ENCODE assay signal across 12 cellular contexts in the genomic region with DNA sequence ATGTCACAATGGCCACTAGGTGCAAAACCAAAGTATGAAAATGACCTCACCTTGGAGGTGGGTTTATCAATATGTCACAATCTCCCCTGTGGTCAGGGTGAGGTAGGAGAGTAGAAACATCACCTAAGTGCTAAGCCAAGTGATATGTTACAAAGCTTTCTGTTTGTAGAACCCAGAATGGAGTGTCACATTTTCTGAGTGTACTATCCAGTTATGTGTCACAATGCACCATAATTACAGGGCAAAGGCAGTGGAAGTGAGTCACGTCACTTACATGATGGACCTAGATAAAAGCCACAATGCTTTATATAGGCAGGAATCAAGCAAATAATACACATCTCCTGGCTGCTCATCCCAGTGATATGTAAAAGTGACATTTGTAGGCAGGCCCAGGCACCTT. TPM values are rescaled to one million over a fixed set of nuclear protein-coding genes. Genes with fewer than 3 reads are reported as not detected.
DNase-seq lines count a peak whose midpoint lies in the region; ATAC-seq lines count a peak whose summit lies in the region.
"Not testable (repeated sequence)": the region's sequence is repeated elsewhere in the genome, so short reads cannot be mapped to it uniquely, and the experiment has no call there.
"Had no signal": no experiment of that assay in that cellular context is flagged by ENCODE, and none has a peak within 500 bp of the region (broad histone marks: within the 10 kb centered on the region; RNA-seq: fewer than 3 reads in every experiment).

No MANE protein-coding gene starts in this region.

- DNase-seq in activated CD4-positive, alpha-beta T cell treated with anti-CD3 and anti-CD28 coated beads for 36 hours; activated naive CD4-positive, alpha-beta T cell treated with anti-CD3 and anti-CD28 coated beads, Interleukin-2, amount 50 U/mL, for 72 hours (ENCODE audit: low spot score in 2 of 2); stimulated activated effector memory CD8-positive, alpha-beta T cell treated with anti-CD3 and anti-CD28 coated beads, Interleukin-12 subunit alpha, Interleukin-12 subunit beta, amount 100 ng/mL, for 72 hours (ENCODE audit: low spot score in 2 of 2); stimulated activated naive CD8-positive, alpha-beta T cell treated with anti-CD3 and anti-CD28 coated beads, Interleukin-15, amount 100 ng/mL, for 72 hours: not testable (repeated sequence)

- POLR2A ChIA-PET in activated CD4-positive, alpha-beta T cell treated with anti-CD3 and anti-CD28 coated beads for 36 hours (lab: Charles Lee): not testable (repeated sequence)

- H3K4me3 Mint-ChIP-seq in activated CD4-positive, alpha-beta T cell treated with anti-CD3 and anti-CD28 coated beads for 36 hours; stimulated activated effector memory CD8-positive, alpha-beta T cell treated with anti-CD3 and anti-CD28 coated beads, Interleukin-12 subunit alpha, Interleukin-12 subunit beta, amount 100 ng/mL, for 72 hours; stimulated activated naive CD8-positive, alpha-beta T cell treated with anti-CD3 and anti-CD28 coated beads, Interleukin-15, amount 100 ng/mL, for 72 hours: not testable (repeated sequence)

- H3K27ac Mint-ChIP-seq in activated CD4-positive, alpha-beta T cell treated with anti-CD3 and anti-CD28 coated beads for 36 hours; activated naive CD4-positive, alpha-beta T cell treated with anti-CD3 and anti-CD28 coated beads, Interleukin-2, amount 50 U/mL, for 72 hours; stimulated activated effector memory CD8-positive, alpha-beta T cell treated with anti-CD3 and anti-CD28 coated beads, Interleukin-12 subunit alpha, Interleukin-12 subunit beta, amount 100 ng/mL, for 72 hours; stimulated activated naive CD8-positive, alpha-beta T cell treated with anti-CD3 and anti-CD28 coated beads, Interleukin-15, amount 100 ng/mL, for 72 hours: not testable (repeated sequence)

- CTCF ChIA-PET in activated CD4-positive, alpha-beta T cell treated with anti-CD3 and anti-CD28 coated beads for 36 hours (lab: Charles Lee): not testable (repeated sequence)

- intact Hi-C loops in activated CD4-positive, alpha-beta T cell treated with anti-CD3 and anti-CD28 coated beads for 36 hours (cut with DNase I, micrococcal nuclease): not testable (repeated sequence)

- H3K36me3 Mint-ChIP-seq in activated CD4-positive, alpha-beta T cell treated with anti-CD3 and anti-CD28 coated beads for 36 hours (ENCODE audit: low read depth); activated naive CD4-positive, alpha-beta T cell treated with anti-CD3 and anti-CD28 coated beads, Interleukin-2, amount 50 U/mL, for 72 hours; stimulated activated effector memory CD8-positive, alpha-beta T cell treated with anti-CD3 and anti-CD28 coated beads, Interleukin-12 subunit alpha, Interleukin-12 subunit beta, amount 100 ng/mL, for 72 hours: not testable (repeated sequence)

- peak; percentile 82 for ATAC-seq in GM18868 (IDR thresholded peaks at IDR 0.05; ENCODE audit: unreplicated experiment)
- peak; percentile 88 for ATAC-seq in HG02610 (IDR thresholded peaks at IDR 0.05; ENCODE audit: unreplicated experiment)
- peak; percentile 71 for ATAC-seq in activated CD4-positive, alpha-beta T cell treated with anti-CD3 and anti-CD28 coated beads for 36 hours
- ATAC-seq in activated naive CD4-positive, alpha-beta T cell treated with anti-CD3 and anti-CD28 coated beads, Interleukin-2, amount 50 U/mL, for 72 hours: peak; percentile 85 to 88
- ATAC-seq in stimulated activated effector memory CD8-positive, alpha-beta T cell treated with anti-CD3 and anti-CD28 coated beads, Interleukin-12 subunit alpha, Interleukin-12 subunit beta, amount 100 ng/mL, for 72 hours: peak; percentile 91
- ATAC-seq in stimulated activated naive CD8-positive, alpha-beta T cell treated with anti-CD3 and anti-CD28 coated beads, Interleukin-15, amount 100 ng/mL, for 72 hours: peak; percentile 84

- not testable (repeated sequence) for H3K27me3 Mint-ChIP-seq in activated CD4-positive, alpha-beta T cell treated with anti-CD3 and anti-CD28 coated beads for 36 hours; stimulated activated naive CD8-positive, alpha-beta T cell treated with anti-CD3 and anti-CD28 coated beads, Interleukin-15, amount 100 ng/mL, for 72 hours

- not testable (repeated sequence) for H3K9me3 Mint-ChIP-seq in activated CD4-positive, alpha-beta T cell treated with anti-CD3 and anti-CD28 coated beads for 36 hours (ENCODE audit: low read depth); activated naive CD4-positive, alpha-beta T cell treated with anti-CD3 and anti-CD28 coated beads, Interleukin-2, amount 50 U/mL, for 72 hours; stimulated activated effector memory CD8-positive, alpha-beta T cell treated with anti-CD3 and anti-CD28 coated beads, Interleukin-12 subunit alpha, Interleukin-12 subunit beta, amount 100 ng/mL, for 72 hours; stimulated activated naive CD8-positive, alpha-beta T cell treated with anti-CD3 and anti-CD28 coated beads, Interleukin-15, amount 100 ng/mL, for 72 hours

- not testable (repeated sequence) for H3K4me1 Mint-ChIP-seq in activated CD4-positive, alpha-beta T cell treated with anti-CD3 and anti-CD28 coated beads for 36 hours; stimulated activated effector memory CD8-positive, alpha-beta T cell treated with anti-CD3 and anti-CD28 coated beads, Interleukin-12 subunit alpha, Interleukin-12 subunit beta, amount 100 ng/mL, for 72 hours; stimulated activated naive CD8-positive, alpha-beta T cell treated with anti-CD3 and anti-CD28 coated beads, Interleukin-15, amount 100 ng/mL, for 72 hours

RNA-seq across cellular contexts. Expression of a gene that starts 21.8 kb away (rescaled TPM):
- not detected for total RNA-seq in activated CD4-positive, alpha-beta T cell treated with anti-CD3 and anti-CD28 coated beads for 36 hours
- not detected for total RNA-seq in activated naive CD4-positive, alpha-beta T cell treated with anti-CD3 and anti-CD28 coated beads, Interleukin-2, amount 50 U/mL, for 72 hours
- total RNA-seq: A172; B cell; Caco-2; Calu3; CD4-positive, alpha-beta T cell; CD8-positive, alpha-beta T cell had no signal
